Comparison of ENCODE assay signal across 8 cellular contexts in genomic region chr2:219171231-219171651, GRCh38. TPM values are rescaled to one million over a fixed set of nuclear protein-coding genes. Genes with fewer than 3 reads are reported as not detected.
A peak's percentile ranks its signal among the peaks of the same experiment; 100 is the strongest.
DNase-seq lines count a peak whose midpoint lies in the region; ATAC-seq, FAIRE-seq and TF ChIP-seq lines count a peak whose summit lies in the region.

No MANE protein-coding gene starts in this region.

- no peak overlapping the region for H3K4me2 ChIP-seq in A549

- no peak for FAIRE-seq in A549 (lab: Jason Lieb, UNC)

- TF ChIP-seq POLR2A in A549 (IDR thresholded peaks at IDR 0.05; ENCODE audit: low read length) = no peak

- DNase-seq in A549 (ENCODE audit: low read depth in 1 of 2, low spot score in 1 of 2) (peak; percentile 58 to 61), ELR (ENCODE audit: low read depth) (peak; percentile 76), NCI-H1694 (lab: John Stamatoyannopoulos, UW) (peak; percentile 57), activated T-cell treated with anti-CD3 and anti-CD28 coated beads for 4 hours (peak; percentile 24), foreskin melanocyte (peak; percentile 99), GM19238 (ENCODE audit: insufficient read length, low spot score) (no peak)

- WGBS in A549 (ENCODE audit: missing lambda C conversion rate) = 53% methylated on average over 6 of the region's 6 CpGs

- H3K4me3 ChIP-seq in A549 (no peak overlapping the region), neutrophil (ENCODE audit: low read depth in 1 of 2, low read length in 1 of 2) (no peak overlapping the region)

- peak; percentile 51 to 78; a peak in 5 of 6 replicates for ATAC-seq in A549
- no peak for ATAC-seq in HG03039 (IDR thresholded peaks at IDR 0.05; ENCODE audit: unreplicated experiment)

- no peaks in the 10 kb centered on the region for H3K27me3 ChIP-seq in neutrophil

- H3K4me1 ChIP-seq in A549 = 0 out of 3 replicates have a peak, but pooled peaks cover 6% of the 10 kb centered on the region
- H3K4me1 ChIP-seq in neutrophil (ENCODE audit: control insufficient read depth in 1 of 2, insufficient read depth in 1 of 2, low read depth in 1 of 2, low read length in 1 of 2) = peaks cover 9 to 20% of the 10 kb centered on the region in 2 experiments

- 0 out of 6 replicates have a peak overlapping the region, but pooled peaks of 1 of the 2 experiments have one; percentile 31 for H3K27ac ChIP-seq in A549
- H3K27ac ChIP-seq in neutrophil = peak overlapping the region; percentile 59

- no peaks in the 10 kb centered on the region for H3K9me3 ChIP-seq in A549
- H3K9me3 ChIP-seq in neutrophil = no peaks in the 10 kb centered on the region

- POLR2A ChIA-PET in A549 (lab: Yijun Ruan, JAX) = interaction anchor here (0.6 to 1.6 kb wide), 2 partner anchors 40 to 78 kb away, joined by 4 to 5 read pairs; no protein-coding TSS in a partner anchor

- peaks cover 36% of the 10 kb centered on the region for H3K36me3 ChIP-seq in neutrophil

- CTCF ChIA-PET in A549 (lab: Yijun Ruan, JAX) = interaction anchor here (0.6 to 10.6 kb wide), 34 partner anchors 7 to 231 kb away, joined by 3 to 177 read pairs (median 4); partner anchors contain the start of genes DNAJB2, GLB1L, NHEJ1 and STK16

- peak; percentile 58 to 65 for TF ChIP-seq RAD21 in A549 (conservative IDR thresholded peaks at IDR 0.05 in 1 of 2, IDR thresholded peaks at IDR 0.05 in 1 of 2)

- no peak for TF ChIP-seq EP300 in A549 (IDR thresholded peaks at IDR 0.05)

- TF ChIP-seq CTCF in A549 (IDR thresholded peaks at IDR 0.05) (peak; percentile 84), neutrophil (IDR thresholded peaks at IDR 0.05) (peak; percentile 67)

TF ChIP-seq in A549, 52 proteins besides CTCF, POLR2A, EP300 and RAD21:
- TF ChIP-seq TP53 (CRISPR knock-in tag; IDR thresholded peaks at IDR 0.05) (no peak), BCL3 (IDR thresholded peaks at IDR 0.05) (no peak), POLR2AphosphoS2 (conservative IDR thresholded peaks at IDR 0.05; ENCODE audit: low read length) (no peak), USF2 (IDR thresholded peaks at IDR 0.05) (peak; percentile 51; the same call in 1 of the 2 replicates), HES2 (IDR thresholded peaks at IDR 0.05) (no peak), GATA3 (IDR thresholded peaks at IDR 0.05; ENCODE audit: borderline replicate concordance) (no peak), SMC3 (IDR thresholded peaks at IDR 0.05) (peak; percentile 56)

RNA-seq across cellular contexts. Expression of gene SLC23A3, which starts 1.4 kb away (rescaled TPM):
- 0.39 and 0.66 TPM in 2 replicates for polyA plus RNA-seq in A549 (2011; rRNA removed)
- polyA plus RNA-seq in A549 (2012; cell fraction: cytosol; rRNA removed) = 0.17 and 0.23 TPM in 2 replicates
- 2.7 and 3.2 TPM in 2 replicates for polyA plus RNA-seq in A549 (2012; cell fraction: nucleus; rRNA removed)
- 0.80 to 0.90 TPM (median 0.83 TPM) in 3 replicates for polyA plus RNA-seq in A549 (2017; fragmentation: RNase III; extraction: RNeasy Plus Mini Kit Qiagen cat#74134 plus additional on column Dnase treatment)
- 1.1 TPM in 2 replicates for polyA minus RNA-seq in A549 (2011; rRNA and poly(A)+ RNA removed)

RNA-seq across cellular contexts. Expression of gene CNPPD1, which starts 5.5 kb away (rescaled TPM):
- polyA plus RNA-seq in A549 (2011; rRNA removed) (22.1 and 27.6 TPM in 2 replicates), A549 (2017; fragmentation: RNase III; extraction: RNeasy Plus Mini Kit Qiagen cat#74134 plus additional on column Dnase treatment) (22.4 to 24.0 TPM (median 23.6 TPM) in 3 replicates)
- 41.0 and 41.2 TPM in 2 replicates for polyA plus RNA-seq in A549 (2012; cell fraction: cytosol; rRNA removed)
- 83.3 and 89.3 TPM in 2 replicates for polyA plus RNA-seq in A549 (2012; cell fraction: nucleus; rRNA removed)
- 12.2 and 14.7 TPM in 2 replicates for polyA minus RNA-seq in A549 (2011; rRNA and poly(A)+ RNA removed)

RNA-seq across cellular contexts. Expression of gene RETREG2, which starts 6.8 kb away (rescaled TPM):
- 67.5 and 83.2 TPM in 2 replicates for polyA plus RNA-seq in A549 (2011; rRNA removed)
- 48.2 and 58.2 TPM in 2 replicates for polyA plus RNA-seq in A549 (2012; cell fraction: cytosol; rRNA removed)
- polyA plus RNA-seq in A549 (2012; cell fraction: nucleus; rRNA removed) = 60.7 and 75.4 TPM in 2 replicates
- polyA plus RNA-seq in A549 (2017; fragmentation: RNase III; extraction: RNeasy Plus Mini Kit Qiagen cat#74134 plus additional on column Dnase treatment) = 42.7 to 53.3 TPM (median 52.8 TPM) in 3 replicates
- polyA minus RNA-seq in A549 (2011; rRNA and poly(A)+ RNA removed) = 105 and 129 TPM in 2 replicates

RNA-seq across cellular contexts. Expression of gene NHEJ1, which starts 10.6 kb away (rescaled TPM):
- polyA plus RNA-seq in A549 (2011; rRNA removed) (31.8 and 34.7 TPM in 2 replicates), A549 (2017; fragmentation: RNase III; extraction: RNeasy Plus Mini Kit Qiagen cat#74134 plus additional on column Dnase treatment) (18.5 to 19.1 TPM (median 18.8 TPM) in 3 replicates)
- 16.2 and 22.3 TPM in 2 replicates for polyA plus RNA-seq in A549 (2012; cell fraction: cytosol; rRNA removed)
- 7.5 and 9.9 TPM in 2 replicates for polyA plus RNA-seq in A549 (2012; cell fraction: nucleus; rRNA removed)
- 39.6 and 56.0 TPM in 2 replicates for polyA minus RNA-seq in A549 (2011; rRNA and poly(A)+ RNA removed)

RNA-seq across cellular contexts. Expression of gene ZFAND2B, which starts 35.3 kb away (rescaled TPM):
- 29.1 and 30.3 TPM in 2 replicates for polyA plus RNA-seq in A549 (2011; rRNA removed)
- polyA plus RNA-seq in A549 (2012; cell fraction: cytosol; rRNA removed) = 34.8 and 43.2 TPM in 2 replicates
- polyA plus RNA-seq in A549 (2012; cell fraction: nucleus; rRNA removed) = 61.1 and 66.1 TPM in 2 replicates
- 18.8 to 21.2 TPM (median 19.0 TPM) in 3 replicates for polyA plus RNA-seq in A549 (2017; fragmentation: RNase III; extraction: RNeasy Plus Mini Kit Qiagen cat#74134 plus additional on column Dnase treatment)
- 39.6 and 40.4 TPM in 2 replicates for polyA minus RNA-seq in A549 (2011; rRNA and poly(A)+ RNA removed)
